In the genomic region with DNA sequence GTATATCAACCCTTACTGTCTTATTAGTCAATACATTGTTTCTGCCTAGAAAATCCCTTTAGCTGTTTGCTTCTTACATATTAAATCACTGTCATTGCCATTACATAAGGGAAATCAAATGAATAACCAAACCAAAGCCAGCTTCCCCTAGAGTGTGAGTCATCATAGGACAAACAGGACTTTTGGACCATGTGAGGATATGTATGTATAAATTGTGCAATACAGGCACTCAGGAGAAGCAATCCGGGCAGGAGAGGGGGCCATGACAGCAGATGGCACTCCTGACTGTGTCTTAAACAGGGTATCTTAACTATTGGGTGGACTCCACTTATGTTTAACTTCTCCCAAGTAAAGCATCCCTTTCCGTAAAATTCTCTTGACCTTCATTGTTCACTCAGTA, we compare ENCODE assay signal across 19 cellular contexts.
DNase-seq lines count a peak whose midpoint lies in the region; ATAC-seq, FAIRE-seq and TF ChIP-seq lines count a peak whose summit lies in the region.
"Had no signal": no experiment of that assay in that cellular context is flagged by ENCODE, and none has a peak within 500 bp of the region (broad histone marks: within the 10 kb centered on the region; RNA-seq: fewer than 3 reads in every experiment).

No MANE protein-coding gene starts in this region.

- no peak overlapping the region for H3K27ac Mint-ChIP-seq in Caco-2 (ENCODE audit: unreplicated experiment)
- H3K27ac Mint-ChIP-seq: HFFc6; IgD-negative memory B cell; T-helper 1 cell treated with Interleukin-12 subunit alpha and Interleukin-12 subunit beta and Interleukin-4 antibody, amounts not matched to agents 30 μg/mL and 1 μg/mL, for 36 hours had no signal

- POLR2A ChIA-PET in Caco-2 (lab: Charles Lee), result no interaction called here
- POLR2A ChIA-PET in HepG2 (lab: Yijun Ruan, JAX), result no interaction called here

- peak overlapping the region; percentile 24 for H3K4me3 Mint-ChIP-seq in Caco-2 (ENCODE audit: unreplicated experiment)
- H3K4me3 Mint-ChIP-seq: central memory CD8-positive, alpha-beta T cell; HFFc6; IgD-negative memory B cell; T-helper 1 cell treated with Interleukin-12 subunit alpha and Interleukin-12 subunit beta and Interleukin-4 antibody, amounts not matched to agents 30 μg/mL and 1 μg/mL, for 36 hours had no signal

- no peaks in the 10 kb centered on the region for H3K36me3 Mint-ChIP-seq in Caco-2 (ENCODE audit: insufficient read depth, unreplicated experiment)
- H3K36me3 Mint-ChIP-seq: IgD-negative memory B cell had no signal

- TF ChIP-seq POLR2A in NB4 (IDR thresholded peaks at IDR 0.05; ENCODE audit: extremely low read depth, insufficient read length) (no peak), HepG2 (IDR thresholded peaks at IDR 0.05; ENCODE audit: insufficient read depth in 1 of 2, low read depth in 2 of 2, low read length in 2 of 2) (no peak), GM12891 (IDR thresholded peaks at IDR 0.05; ENCODE audit: low read depth, low read length) (no peak)

- no peaks in the 10 kb centered on the region for H3K27me3 ChIP-seq in Caco-2 (replicated peaks; ENCODE audit: control insufficient read depth, insufficient read depth, low read length)
- no peaks in the 10 kb centered on the region for H3K27me3 ChIP-seq in HepG2 (ENCODE audit: control insufficient read depth in 1 of 2, insufficient read depth in 2 of 2, low read length in 2 of 2)
- H3K27me3 ChIP-seq: esophagus muscularis mucosa had no signal

- H3K27ac ChIP-seq in HepG2 (ENCODE audit: extremely low read length, insufficient read depth, low read length), result no peak overlapping the region
- H3K27ac ChIP-seq: BLaER1 treated with 17β-estradiol and CSF1 and Interleukin-3, amounts not matched to agents 10 nM and 100 nM; esophagus muscularis mucosa had no signal

- H3K9ac ChIP-seq in HepG2 (ENCODE audit: insufficient read depth, low read depth, low read length), result no peak overlapping the region
- H3K9ac ChIP-seq: BLaER1 treated with 17β-estradiol and CSF1 and Interleukin-3, amounts not matched to agents 10 nM and 100 nM had no signal

- FAIRE-seq in HepG2 (lab: Jason Lieb, UNC) (no peak), GM12891 (lab: Jason Lieb, UNC) (no peak)

- peak; percentile 97 for ATAC-seq in HepG2

- DNase-seq in Caco-2 (peak; percentile 43 to 47), NB4 (ENCODE audit: low read depth) (peak; percentile 1), dermis microvascular lymphatic vessel endothelial cell (ENCODE audit: low read depth in 2 of 2) (peak; percentile 43 to 79), HepG2 (ENCODE audit: low spot score) (peak; percentile 82), CD1c-positive myeloid dendritic cell (ENCODE audit: extremely low spot score) (no peak), GM12891 (ENCODE audit: insufficient read length, low spot score) (no peak)
- DNase-seq in stimulated activated CD4-positive, alpha-beta T cell treated with anti-CD3 and anti-CD28 coated beads, Interleukin-4, amount 100 ng/mL, for 24 hours, result no peak
- DNase-seq in activated CD8-positive, alpha-beta memory T cell treated with anti-CD3 and anti-CD28 coated beads, Interleukin-2, amount 50 U/mL, for 48 hours, result no peak
- DNase-seq: activated CD4-positive, alpha-beta T cell treated with anti-CD3 and anti-CD28 coated beads, Interleukin-2, amount 50 U/mL, for 1 hour; activated effector memory CD4-positive, alpha-beta T cell treated with anti-CD3 and anti-CD28 coated beads, Interleukin-2, amount 50 U/mL, for 16 hours; GF-D8; HFFc6; stimulated activated CD4-positive, alpha-beta T cell treated with anti-CD3 and anti-CD28 coated beads, Interleukin-4, amount 100 ng/mL, for 1 hour; stimulated activated naive CD4-positive, alpha-beta T cell had no signal

- H3K79me2 ChIP-seq in HepG2 (ENCODE audit: insufficient read depth, low read length), result no peaks in the 10 kb centered on the region

- H3K4me1 Mint-ChIP-seq in Caco-2 (ENCODE audit: low read depth, unreplicated experiment), result no peaks in the 10 kb centered on the region
- H3K4me1 Mint-ChIP-seq: central memory CD8-positive, alpha-beta T cell had no signal

- TF ChIP-seq EP300 in HepG2 (IDR thresholded peaks at IDR 0.05; ENCODE audit: low read depth in 2 of 2, low read length in 2 of 2) (peak; percentile 18 to 64; a peak in 2 of 4 replicates), HepG2 (CRISPR knock-in tag; IDR thresholded peaks at IDR 0.05; ENCODE audit: borderline replicate concordance) (peak; percentile 30; the same call in 1 of the 2 replicates)

- no peak overlapping the region for H3K4me3 ChIP-seq in Caco-2 (ENCODE audit: low read depth, low read length)
- no peak overlapping the region for H3K4me3 ChIP-seq in NB4 (ENCODE audit: low read depth, low read length)
- H3K4me3 ChIP-seq in HepG2 (replicated peaks in 1 of 3; ENCODE audit: insufficient read depth in 1 of 3, low read depth in 2 of 3, low read length in 3 of 3), result no peak overlapping the region
- H3K4me3 ChIP-seq: BLaER1 treated with 17β-estradiol and CSF1 and Interleukin-3, amounts not matched to agents 10 nM and 100 nM; esophagus muscularis mucosa had no signal

- BruUV-seq in Caco-2 (replicated peaks; lab: Mats Ljungman, UMichigan), result no TSS peak
- BruUV-seq in HepG2 (replicated peaks; lab: Mats Ljungman, UMichigan), result no TSS peak

- CTCF ChIA-PET in Caco-2 (lab: Charles Lee), result interaction anchor here (0.7 to 1.5 kb wide), 4 partner anchors 24 to 594 kb away, joined by 3 to 4 read pairs (median 4); no protein-coding TSS in a partner anchor
- CTCF ChIA-PET in HepG2 (lab: Yijun Ruan, JAX; ENCODE audit: low intra/inter-chr PET ratio, low total read pairs), result interaction anchor here (0.9 kb wide), 1 partner anchor 445 kb away, joined by 3 read pairs; no protein-coding TSS in a partner anchor

- H3K9me3 ChIP-seq in Caco-2 (no peaks in the 10 kb centered on the region), HepG2 (ENCODE audit: low read length) (no peaks in the 10 kb centered on the region)
- H3K9me3 ChIP-seq: esophagus muscularis mucosa had no signal

- peaks cover 2% of the 10 kb centered on the region for H3K27me3 Mint-ChIP-seq in Caco-2 (ENCODE audit: insufficient read depth, unreplicated experiment)
- H3K27me3 Mint-ChIP-seq: central memory CD8-positive, alpha-beta T cell had no signal

- no peaks in the 10 kb centered on the region for H3K9me3 Mint-ChIP-seq in Caco-2 (ENCODE audit: unreplicated experiment)
- H3K9me3 Mint-ChIP-seq: central memory CD8-positive, alpha-beta T cell; T-helper 1 cell treated with Interleukin-12 subunit alpha and Interleukin-12 subunit beta and Interleukin-4 antibody, amounts not matched to agents 30 μg/mL and 1 μg/mL, for 36 hours had no signal

- in situ Hi-C loops in HepG2 (cut with HindIII; ENCODE audit: extremely low pct_ligation_motif_present, low pct_unique_long_range_greater_than_20kb), result no loop called here

- H4K20me1 ChIP-seq in HepG2 (ENCODE audit: insufficient read depth, low read length), result no peaks in the 10 kb centered on the region
- H4K20me1 ChIP-seq: BLaER1 treated with 17β-estradiol and CSF1 and Interleukin-3, amounts not matched to agents 10 nM and 100 nM had no signal

- no peak for TF ChIP-seq CTCF in Caco-2 (IDR thresholded peaks at IDR 0.05; ENCODE audit: insufficient read depth in 1 of 2, low read depth in 1 of 2, low read length in 1 of 2, severe bottlenecking in 1 of 2, unreplicated experiment in 1 of 2)
- TF ChIP-seq CTCF in NB4 (IDR thresholded peaks at IDR 0.05; ENCODE audit: low read depth, low read length), result no peak
- TF ChIP-seq CTCF in HepG2 (CRISPR knock-in tag; IDR thresholded peaks at IDR 0.05), result peak; percentile 55

- 0 out of 2 replicates have a peak, but pooled peaks cover 4% of the 10 kb centered on the region for H3K4me1 ChIP-seq in Caco-2
- H3K4me1 ChIP-seq in HepG2 (ENCODE audit: insufficient read depth, low read length), result peaks cover 21% of the 10 kb centered on the region

- H3K4me2 ChIP-seq in HepG2 (ENCODE audit: low read depth, low read length), result no peak overlapping the region

- intact Hi-C loops in Caco-2 (cut with micrococcal nuclease; ENCODE audit: unreplicated experiment) (loop anchor here (5.0 kb wide), 1 partner anchor 193 kb away; no protein-coding TSS in a partner anchor), HepG2 (cut with micrococcal nuclease; ENCODE audit: unreplicated experiment) (loop anchor here (5.0 kb wide), 1 partner anchor 198 kb away; no protein-coding TSS in a partner anchor)

- no peak overlapping the region for H2AFZ ChIP-seq in HepG2 (ENCODE audit: low read length)

- no peaks in the 10 kb centered on the region for H3K36me3 ChIP-seq in Caco-2 (ENCODE audit: control insufficient read depth, insufficient read depth, low read length)
- no peaks in the 10 kb centered on the region for H3K36me3 ChIP-seq in HepG2 (replicated peaks in 1 of 2; ENCODE audit: control insufficient read depth in 1 of 2, insufficient read depth in 2 of 2, low read length in 2 of 2)
- H3K36me3 ChIP-seq: BLaER1 treated with 17β-estradiol and CSF1 and Interleukin-3, amounts not matched to agents 10 nM and 100 nM; esophagus muscularis mucosa had no signal

- WGBS in HepG2 (ENCODE audit: low lambda C conversion rate), result 0% methylated on average over 2 of the region's 2 CpGs

- no peak for TF ChIP-seq RAD21 in HepG2 (CRISPR knock-in tag; IDR thresholded peaks at IDR 0.05)

TF ChIP-seq in HepG2, 621 proteins besides CTCF, POLR2A, EP300 and RAD21 (continues in another document):
- TF ChIP-seq SALL1 (CRISPR knock-in tag; IDR thresholded peaks at IDR 0.05), result peak; percentile 76; the same call in 1 of the 2 replicates
- TF ChIP-seq, protein P1, sequence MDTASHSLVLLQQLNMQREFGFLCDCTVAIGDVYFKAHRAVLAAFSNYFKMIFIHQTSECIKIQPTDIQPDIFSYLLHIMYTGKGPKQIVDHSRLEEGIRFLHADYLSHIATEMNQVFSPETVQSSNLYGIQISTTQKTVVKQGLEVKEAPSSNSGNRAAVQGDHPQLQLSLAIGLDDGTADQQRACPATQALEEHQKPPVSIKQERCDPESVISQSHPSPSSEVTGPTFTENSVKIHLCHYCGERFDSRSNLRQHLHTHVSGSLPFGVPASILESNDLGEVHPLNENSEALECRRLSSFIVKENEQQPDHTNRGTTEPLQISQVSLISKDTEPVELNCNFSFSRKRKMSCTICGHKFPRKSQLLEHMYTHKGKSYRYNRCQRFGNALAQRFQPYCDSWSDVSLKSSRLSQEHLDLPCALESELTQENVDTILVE (CRISPR knock-in tag; IDR thresholded peaks at IDR 0.05), result no peak
- no peak for TF ChIP-seq FOXJ3 (CRISPR knock-in tag; IDR thresholded peaks at IDR 0.05; ENCODE audit: borderline replicate concordance)

TF ChIP-seq in GM12891, 5 proteins besides CTCF, POLR2A, EP300 and RAD21:
- TF ChIP-seq TAF1 (IDR thresholded peaks at IDR 0.05; ENCODE audit: low read depth, low read length), result no peak
- no peak for TF ChIP-seq SPI1 (IDR thresholded peaks at IDR 0.05; ENCODE audit: low read depth, low read length)
- TF ChIP-seq PAX5 (IDR thresholded peaks at IDR 0.05; ENCODE audit: insufficient read depth, low read length, severe bottlenecking), result no peak
- TF ChIP-seq POLR2AphosphoS5 (IDR thresholded peaks at IDR 0.05; ENCODE audit: low read depth, low read length), result no peak
- no peak for TF ChIP-seq POU2F2 (IDR thresholded peaks at IDR 0.05; ENCODE audit: low read depth, low read length)

Comparison
In these comparisons a context has a peak if more than half of its experiments do, and no peak if none do; other contexts are left out.
1. DNase-seq: peak in Caco-2 (2 of 2), NB4 (single experiment), dermis microvascular lymphatic vessel endothelial cell (2 of 2) and HepG2 (single experiment); none in CD1c-positive myeloid dendritic cell (single experiment), stimulated activated CD4-positive, alpha-beta T cell treated with anti-CD3 and anti-CD28 coated beads, Interleukin-4, amount 100 ng/mL, for 24 hours (single experiment), activated CD8-positive, alpha-beta memory T cell treated with anti-CD3 and anti-CD28 coated beads, Interleukin-2, amount 50 U/mL, for 48 hours (single experiment) and GM12891 (single experiment).